Comparison of ENCODE assay signal across 25 cellular contexts in the genomic region with DNA sequence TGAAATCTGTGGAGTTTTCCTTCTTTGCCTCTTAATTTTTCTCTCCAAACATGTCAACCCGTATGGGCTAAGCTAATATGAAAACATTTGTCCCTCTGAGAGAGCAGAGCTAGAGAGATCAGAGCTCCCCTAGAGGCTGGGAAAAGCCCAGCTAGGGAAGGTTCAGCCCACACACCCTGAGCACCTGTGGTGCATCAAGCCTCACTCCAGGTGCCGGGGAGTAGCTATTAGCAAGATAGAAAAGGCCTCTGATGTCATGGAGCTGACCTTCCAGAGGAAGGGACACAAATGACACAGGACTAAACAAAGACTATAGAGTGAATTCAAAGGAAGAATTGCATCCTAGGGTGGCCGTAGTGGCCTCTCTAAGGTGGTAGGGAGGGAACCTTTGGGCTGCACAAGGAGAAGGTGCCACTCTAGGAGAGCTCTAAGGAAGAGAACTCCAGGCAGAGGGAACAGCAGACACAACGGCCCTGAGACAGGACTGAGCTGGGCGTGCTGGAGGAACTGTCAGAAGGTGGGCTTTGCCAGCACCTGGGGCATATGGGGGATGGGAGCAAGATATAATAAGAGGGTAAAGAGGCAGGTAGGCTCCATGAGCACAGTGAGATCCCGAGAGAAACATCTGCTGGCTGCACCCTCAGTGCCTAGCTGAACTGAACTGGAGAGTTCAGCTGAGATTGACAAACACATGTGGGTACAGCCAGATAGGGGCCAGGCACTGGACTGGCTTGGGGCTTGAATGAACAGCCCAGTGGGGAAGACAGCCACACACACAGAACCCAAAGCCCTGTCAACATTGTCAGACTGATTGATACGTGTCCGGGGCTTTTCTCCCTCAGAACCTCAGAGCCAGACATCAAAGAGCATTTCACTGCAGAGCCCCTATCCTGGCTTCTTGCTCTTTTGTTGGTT.
DNase-seq lines count a peak whose midpoint lies in the region; ATAC-seq, FAIRE-seq and TF ChIP-seq lines count a peak whose summit lies in the region.
"Had no signal": no experiment of that assay in that cellular context is flagged by ENCODE, and none has a peak within 500 bp of the region (broad histone marks: within the 10 kb centered on the region; RNA-seq: fewer than 3 reads in every experiment).

No MANE protein-coding gene starts in this region.

- TF ChIP-seq POLR2A in K562 (conservative IDR thresholded peaks at IDR 0.05), result no peak

- DNase-seq in NCI-H1417 (lab: John Stamatoyannopoulos, UW) (peak in 2 of 3 experiments; percentile 19 to 58), NCI-H1417 treated with DMSO at 0.1 percent for 48 hours (lab: John Stamatoyannopoulos, UW) (no peak), NCI-H146 treated with DMSO at 0.1 percent for 48 hours (lab: John Stamatoyannopoulos, UW; ENCODE audit: unreplicated experiment) (peak; percentile 75), K562 (ENCODE audit: extremely low read depth in 1 of 4, low spot score in 3 of 4) (no peak), neural progenitor cell (ENCODE audit: low spot score) (peak; percentile 23), NCI-H2029 (lab: John Stamatoyannopoulos, UW) (no peak), activated gamma-delta T cell (lab: John Stamatoyannopoulos, UW) (no peak)
- DNase-seq: activated CD4-positive, CD25-positive, alpha-beta regulatory T cell treated with anti-CD3 and anti-CD28 coated beads, Interleukin-2, amount 50 U/mL, for 72 hours; activated CD8-positive, alpha-beta T cell treated with anti-CD3 and anti-CD28 coated beads, Interleukin-2, amount 10 ng/mL, durations not matched to agents 7 days and 5 days; activated naive CD4-positive, alpha-beta T cell; activated T-cell treated with anti-CD3 and anti-CD28 coated beads, Interleukin-2, amount 50 U/mL, for 1 hour; heart right ventricle; kidney; mammary epithelial cell; NCI-H1092; NCI-H2171; NK-92 treated with Interleukin-12 subunit alpha and Interleukin-12 subunit beta, amount 100 ng/mL, for 24 hours; right cardiac atrium; stimulated activated CD4-positive, alpha-beta T cell treated with anti-CD3 and anti-CD28 coated beads, Interleukin-15, amount 100 ng/mL, for 24 hours; substantia nigra had no signal

- WGBS in K562 (ENCODE audit: insufficient coverage, low coverage, missing lambda C conversion rate), result 3% methylated on average over 7 of the region's 8 CpGs

- POLR2A ChIA-PET in K562 (lab: Yijun Ruan, JAX), result interaction anchor here (0.6 to 2.3 kb wide), 5 partner anchors 11 to 229 kb away, joined by 3 to 8 read pairs (median 3); no protein-coding TSS in a partner anchor

- TF ChIP-seq RAD21 in K562 (CRISPR knock-in tag; conservative IDR thresholded peaks at IDR 0.05 in 1 of 2, IDR thresholded peaks at IDR 0.05 in 1 of 2), result no peak

- H4K20me1 ChIP-seq in K562 (replicated peaks; ENCODE audit: control insufficient read depth, insufficient read depth, low read length) (no peaks in the 10 kb centered on the region), neural progenitor cell (ENCODE audit: low read depth) (no peaks in the 10 kb centered on the region)

- no TSS peak for BruUV-seq in K562 (replicated peaks; lab: Mats Ljungman, UMichigan)

- no peaks in the 10 kb centered on the region for H3F3A ChIP-seq in neural progenitor cell (ENCODE audit: low read depth)

- ATAC-seq in K562, result peak; percentile 82
- ATAC-seq in GM21526 (IDR thresholded peaks at IDR 0.05; ENCODE audit: low FRiP score, unreplicated experiment), result no peak
- ATAC-seq: activated CD8-positive, alpha-beta T cell treated with anti-CD3 and anti-CD28 coated beads, Interleukin-2, amount 10 ng/mL, durations not matched to agents 7 days and 5 days had no signal

- in situ Hi-C loops in K562 (cut with MboI), result loop anchor here (25.0 kb wide), 1 partner anchor 228 kb away; a partner anchor contains a TSS

- no peaks in the 10 kb centered on the region for H3K36me3 Mint-ChIP-seq in neural progenitor cell

- H3K9me3 ChIP-seq in K562 (replicated peaks; ENCODE audit: control insufficient read depth, insufficient read depth, low read depth, low read length) (no peaks in the 10 kb centered on the region), neural progenitor cell (ENCODE audit: low read depth) (no peaks in the 10 kb centered on the region)
- H3K9me3 ChIP-seq: heart right ventricle had no signal

- H3K4me1 Mint-ChIP-seq in neural progenitor cell, result peaks cover 38% of the 10 kb centered on the region

- H3K27ac Mint-ChIP-seq in neural progenitor cell, result no peak overlapping the region
- H3K27ac Mint-ChIP-seq: activated CD8-positive, alpha-beta T cell treated with anti-CD3 and anti-CD28 coated beads, Interleukin-2, amount 10 ng/mL, durations not matched to agents 7 days and 5 days; dendritic cell treated with granulocyte-macrophage colony-stimulating factor and Interleukin-4, amounts not matched to agents 40 ng/mL and 50 ng/mL, for 4 days had no signal

- H3K27ac ChIP-seq in K562 (ENCODE audit: extremely low read depth, low read depth, low read length), result no peak overlapping the region
- H3K27ac ChIP-seq in neural progenitor cell, result no peak overlapping the region
- H3K27ac ChIP-seq: heart right ventricle had no signal

- H3K9me1 ChIP-seq in K562 (ENCODE audit: control insufficient read depth, insufficient read depth, low read length), result no peaks in the 10 kb centered on the region

- H3K4me1 ChIP-seq in K562 (replicated peaks in 1 of 2; ENCODE audit: control insufficient read depth in 2 of 2, insufficient read depth in 2 of 2, low read length in 2 of 2) (no peaks in the 10 kb centered on the region), neural progenitor cell (peaks cover 23% of the 10 kb centered on the region)
- H3K4me1 ChIP-seq: heart right ventricle had no signal

- no peak for TF ChIP-seq EP300 in K562 (IDR thresholded peaks at IDR 0.05; ENCODE audit: low read length)

- CTCF ChIA-PET in K562 (lab: Yijun Ruan, JAX; ENCODE audit: low intra/inter-chr PET ratio), result no interaction called here

- peaks cover 2% of the 10 kb centered on the region for H3K27me3 Mint-ChIP-seq in neural progenitor cell (ENCODE audit: insufficient read depth, low read depth)

- no peak for FAIRE-seq in K562 (lab: Jason Lieb, UNC)
- FAIRE-seq: bronchial epithelial cell, G401.6, kidney, urothelium cell line had no signal

- H3K4me3 ChIP-seq in K562, result no peak overlapping the region
- no peak overlapping the region for H3K4me3 ChIP-seq in neural progenitor cell
- H3K4me3 ChIP-seq: heart right ventricle had no signal

- no peaks in the 10 kb centered on the region for H3K36me3 ChIP-seq in K562 (ENCODE audit: control insufficient read depth, insufficient read depth, low read length)
- no peaks in the 10 kb centered on the region for H3K36me3 ChIP-seq in neural progenitor cell
- H3K36me3 ChIP-seq: heart right ventricle had no signal

- no peaks in the 10 kb centered on the region for H3K9me3 Mint-ChIP-seq in neural progenitor cell
- H3K9me3 Mint-ChIP-seq: dendritic cell treated with granulocyte-macrophage colony-stimulating factor and Interleukin-4, amounts not matched to agents 40 ng/mL and 50 ng/mL, for 4 days had no signal

- intact Hi-C loops in K562 (cut with micrococcal nuclease), result no loop called here

- TF ChIP-seq CTCF in K562 (IDR thresholded peaks at IDR 0.05 in 2 of 3, conservative IDR thresholded peaks at IDR 0.05 in 1 of 3; ENCODE audit: insufficient read depth in 2 of 3, low read depth in 1 of 3, low read length in 3 of 3) (peak in 1 of 3 experiments; percentile 38; a peak in 1 of 6 replicates), neural progenitor cell (IDR thresholded peaks at IDR 0.05) (no peak)

- H3K9ac ChIP-seq in K562 (ENCODE audit: insufficient read depth in 1 of 2, low read depth in 2 of 2, low read length in 2 of 2) (no peak overlapping the region), neural progenitor cell (no peak overlapping the region)

- H2AFZ ChIP-seq in K562 (ENCODE audit: low read depth, low read length) (no peak overlapping the region), neural progenitor cell (replicated peaks) (no peak overlapping the region)

- no peak overlapping the region for H3K4me3 Mint-ChIP-seq in neural progenitor cell
- H3K4me3 Mint-ChIP-seq: activated CD8-positive, alpha-beta T cell treated with anti-CD3 and anti-CD28 coated beads, Interleukin-2, amount 10 ng/mL, durations not matched to agents 7 days and 5 days; dendritic cell treated with granulocyte-macrophage colony-stimulating factor and Interleukin-4, amounts not matched to agents 40 ng/mL and 50 ng/mL, for 4 days had no signal

- H3K79me2 ChIP-seq in K562 (ENCODE audit: control insufficient read depth, insufficient read depth, low read length) (no peaks in the 10 kb centered on the region), neural progenitor cell (ENCODE audit: low read depth) (no peaks in the 10 kb centered on the region)

- H3K4me2 ChIP-seq in K562 (ENCODE audit: insufficient read depth, low read length), result no peak overlapping the region
- no peak overlapping the region for H3K4me2 ChIP-seq in neural progenitor cell

- H3K27me3 ChIP-seq in K562 (ENCODE audit: control insufficient read depth in 2 of 2, insufficient read depth in 2 of 2, low read length in 2 of 2) (peaks cover 15 to 23% of the 10 kb centered on the region in 2 experiments; a peak in 4 of 5 replicates), neural progenitor cell (no peaks in the 10 kb centered on the region)

TF ChIP-seq in K562, 482 proteins besides CTCF, POLR2A, EP300 and RAD21 (continues in another document):
- TF ChIP-seq, protein P1, sequence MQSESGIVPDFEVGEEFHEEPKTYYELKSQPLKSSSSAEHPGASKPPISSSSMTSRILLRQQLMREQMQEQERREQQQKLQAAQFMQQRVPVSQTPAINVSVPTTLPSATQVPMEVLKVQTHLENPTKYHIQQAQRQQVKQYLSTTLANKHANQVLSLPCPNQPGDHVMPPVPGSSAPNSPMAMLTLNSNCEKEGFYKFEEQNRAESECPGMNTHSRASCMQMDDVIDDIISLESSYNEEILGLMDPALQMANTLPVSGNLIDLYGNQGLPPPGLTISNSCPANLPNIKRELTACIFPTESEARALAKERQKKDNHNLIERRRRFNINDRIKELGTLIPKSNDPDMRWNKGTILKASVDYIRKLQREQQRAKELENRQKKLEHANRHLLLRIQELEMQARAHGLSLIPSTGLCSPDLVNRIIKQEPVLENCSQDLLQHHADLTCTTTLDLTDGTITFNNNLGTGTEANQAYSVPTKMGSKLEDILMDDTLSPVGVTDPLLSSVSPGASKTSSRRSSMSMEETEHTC (IDR thresholded peaks at IDR 0.05), result no peak

Comparison
In these comparisons a context has a peak if more than half of its experiments do, and no peak if none do; other contexts are left out.
1. DNase-seq: peak in NCI-H1417 (2 of 3), NCI-H146 treated with DMSO at 0.1 percent for 48 hours (single experiment) and neural progenitor cell (single experiment); none in NCI-H1417 treated with DMSO at 0.1 percent for 48 hours (single experiment), K562 (0 of 4), NCI-H2029 (single experiment) and activated gamma-delta T cell (single experiment).